In the genomic region with DNA sequence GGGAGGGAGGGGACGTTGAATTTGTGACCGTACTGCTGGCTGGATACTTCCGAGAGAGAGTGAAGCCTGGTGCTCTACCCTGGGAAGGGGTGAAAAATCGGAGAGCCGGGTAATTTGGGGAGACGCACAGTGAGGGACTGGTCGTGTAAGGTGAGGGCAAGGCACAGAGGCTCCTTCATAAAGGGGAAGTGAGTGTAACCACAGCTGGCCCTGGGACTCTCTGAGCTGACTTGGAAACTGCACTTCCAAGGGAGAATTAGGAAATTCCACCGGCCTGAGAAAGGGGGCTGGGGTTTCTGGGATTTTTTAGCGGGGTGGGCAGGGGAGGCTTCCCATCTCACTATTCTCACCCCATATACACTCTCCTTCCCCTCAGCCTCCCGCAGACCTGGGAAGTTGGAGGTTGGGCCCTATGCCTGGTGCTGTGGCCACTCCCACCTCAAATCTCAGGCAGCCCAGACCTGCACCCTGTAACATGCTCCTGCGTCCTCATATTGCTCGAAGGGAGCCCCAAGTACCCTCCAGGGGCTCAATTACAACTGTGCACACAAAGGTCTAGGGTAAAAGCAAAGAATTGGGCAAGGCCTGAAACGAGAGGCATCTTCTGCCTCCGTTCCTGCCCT, we compare ENCODE assay signal across 8 cellular contexts.
A peak's percentile ranks its signal among the peaks of the same experiment; 100 is the strongest.
DNase-seq lines count a peak whose midpoint lies in the region; ATAC-seq and TF ChIP-seq lines count a peak whose summit lies in the region.

No MANE protein-coding gene starts in this region.

- no peaks in the 10 kb centered on the region for H3K27me3 ChIP-seq in HUES6 (ENCODE audit: control insufficient read depth, insufficient read depth, low read length)
- H3K27me3 ChIP-seq in hepatocyte = no peaks in the 10 kb centered on the region

- H3K4me3 Mint-ChIP-seq in activated T-helper 2 cell treated with anti-CD3 and anti-CD28 coated beads, Interferon-gamma antibody, Interleukin-2, Interleukin-4, amounts not matched to agents 10 μg/mL and 5 μg/mL and 100 μg/mL, durations not matched to agents 14 hours and 24 hours and 36 hours (ENCODE audit: low read depth) = peak overlapping the region; percentile 5

- DNase-seq in activated T-helper 2 cell treated with anti-CD3 and anti-CD28 coated beads, Interferon-gamma antibody, Interleukin-2, Interleukin-4, amounts not matched to agents 10 μg/mL and 5 μg/mL and 100 μg/mL, durations not matched to agents 14 hours and 24 hours and 36 hours (ENCODE audit: low spot score) = no peak
- DNase-seq in hepatocyte (ENCODE audit: low spot score) (no peak), DMS 273 (lab: John Stamatoyannopoulos, UW; ENCODE audit: unreplicated experiment) (no peak), NCI-H2171 (lab: John Stamatoyannopoulos, UW) (no peak)
- DNase-seq in stimulated activated naive CD4-positive, alpha-beta T cell (lab: John Stamatoyannopoulos, UW) = no peak

- H3K4me1 Mint-ChIP-seq in activated T-helper 2 cell treated with anti-CD3 and anti-CD28 coated beads, Interferon-gamma antibody, Interleukin-2, Interleukin-4, amounts not matched to agents 10 μg/mL and 5 μg/mL and 100 μg/mL, durations not matched to agents 14 hours and 24 hours and 36 hours (ENCODE audit: low read depth) = peaks cover 2% of the 10 kb centered on the region

- peak overlapping the region; percentile 70 for H3K4me3 ChIP-seq in HUES6 (ENCODE audit: low read depth, low read length)
- H3K4me3 ChIP-seq in hepatocyte = peak overlapping the region; percentile 99
- peak overlapping the region; percentile 48 to 72 (median 59) for H3K4me3 ChIP-seq in skin epidermis

- H3K9me3 Mint-ChIP-seq in activated T-helper 2 cell treated with anti-CD3 and anti-CD28 coated beads, Interferon-gamma antibody, Interleukin-2, Interleukin-4, amounts not matched to agents 10 μg/mL and 5 μg/mL and 100 μg/mL, durations not matched to agents 14 hours and 24 hours and 36 hours = no peaks in the 10 kb centered on the region

- H4K20me1 ChIP-seq in hepatocyte (ENCODE audit: insufficient read depth, poor library complexity, severe bottlenecking) = no peaks in the 10 kb centered on the region

- H3K27ac ChIP-seq in HUES6 (ENCODE audit: low read depth, low read length) = no peak overlapping the region
- peak overlapping the region; percentile 81 for H3K27ac ChIP-seq in hepatocyte
- peak overlapping the region in 20 of 21 experiments; percentile 53 to 94 (median 80) for H3K27ac ChIP-seq in skin epidermis

- no peak for ATAC-seq in GM21723 (IDR thresholded peaks at IDR 0.05; ENCODE audit: unreplicated experiment)

- H3K9me3 ChIP-seq in HUES6 (ENCODE audit: control insufficient read depth, insufficient read depth, low read depth, low read length) (no peaks in the 10 kb centered on the region), hepatocyte (ENCODE audit: low read depth) (no peaks in the 10 kb centered on the region)

- H3K4me2 ChIP-seq in hepatocyte = peak overlapping the region; percentile 86

- H3K36me3 Mint-ChIP-seq in activated T-helper 2 cell treated with anti-CD3 and anti-CD28 coated beads, Interferon-gamma antibody, Interleukin-2, Interleukin-4, amounts not matched to agents 10 μg/mL and 5 μg/mL and 100 μg/mL, durations not matched to agents 14 hours and 24 hours and 36 hours (ENCODE audit: low read depth) = no peaks in the 10 kb centered on the region

- peaks cover 64% of the 10 kb centered on the region for H3K79me2 ChIP-seq in hepatocyte

- peaks cover 69% of the 10 kb centered on the region for H3K27me3 Mint-ChIP-seq in activated T-helper 2 cell treated with anti-CD3 and anti-CD28 coated beads, Interferon-gamma antibody, Interleukin-2, Interleukin-4, amounts not matched to agents 10 μg/mL and 5 μg/mL and 100 μg/mL, durations not matched to agents 14 hours and 24 hours and 36 hours (ENCODE audit: low read depth)

- H3K27ac Mint-ChIP-seq in activated T-helper 2 cell treated with anti-CD3 and anti-CD28 coated beads, Interferon-gamma antibody, Interleukin-2, Interleukin-4, amounts not matched to agents 10 μg/mL and 5 μg/mL and 100 μg/mL, durations not matched to agents 14 hours and 24 hours and 36 hours = no peak overlapping the region

- H3K36me3 ChIP-seq in HUES6 (ENCODE audit: control insufficient read depth, insufficient read depth, low read length) (0 out of 2 replicates have a peak, but pooled peaks cover 4% of the 10 kb centered on the region), hepatocyte (replicated peaks; ENCODE audit: insufficient read depth, low read depth) (no peaks in the 10 kb centered on the region)

- no peaks in the 10 kb centered on the region for H3K9me2 ChIP-seq in hepatocyte (replicated peaks; ENCODE audit: insufficient read depth)

- H3K4me1 ChIP-seq in HUES6 (ENCODE audit: control insufficient read depth, insufficient read depth, low read length) (peaks cover 54% of the 10 kb centered on the region), hepatocyte (ENCODE audit: insufficient read depth) (peaks cover 23% of the 10 kb centered on the region)

- intact Hi-C loops in activated T-helper 2 cell treated with anti-CD3 and anti-CD28 coated beads, Interferon-gamma antibody, Interleukin-2, Interleukin-4, amounts not matched to agents 10 μg/mL and 5 μg/mL and 100 μg/mL, durations not matched to agents 14 hours and 24 hours and 36 hours (cut with micrococcal nuclease) = no loop called here

- H3K9ac ChIP-seq in HUES6 (ENCODE audit: low read length) = peak overlapping the region; percentile 52

- WGBS in hepatocyte (ENCODE audit: low lambda C conversion rate, missing lambda C conversion rate) = 24% methylated on average over 11 of the region's 14 CpGs

- peak overlapping the region; percentile 88 for H2AFZ ChIP-seq in hepatocyte

- TF ChIP-seq CTCF in hepatocyte (IDR thresholded peaks at IDR 0.05; ENCODE audit: poor library complexity) = no peak
